ENCODE assay signal across 1 cellular context in genomic region chr11:11985954-11986949, GRCh38.
TF ChIP-seq lines count a peak whose summit lies in the region.

No MANE protein-coding gene starts in this region.

TF ChIP-seq in WTC11, 78 proteins besides CTCF, POLR2A, EP300 and RAD21:
- no peak for TF ChIP-seq ZNF512 (CRISPR knock-in tag; IDR thresholded peaks at IDR 0.05; ENCODE audit: borderline replicate concordance)
- TF ChIP-seq IRF2 (CRISPR knock-in tag; IDR thresholded peaks at IDR 0.05; ENCODE audit: borderline replicate concordance, low read depth) = no peak
- TF ChIP-seq ATF2 (CRISPR knock-in tag; IDR thresholded peaks at IDR 0.05; ENCODE audit: borderline replicate concordance, low read depth) = no peak
- no peak for TF ChIP-seq ZNF121 (CRISPR knock-in tag; IDR thresholded peaks at IDR 0.05)
- TF ChIP-seq ZNF532 (CRISPR knock-in tag; IDR thresholded peaks at IDR 0.05; ENCODE audit: borderline replicate concordance) = no peak
- no peak for TF ChIP-seq NR3C1 (CRISPR knock-in tag; conservative IDR thresholded peaks at IDR 0.05; ENCODE audit: low read depth)
